Comparison of ENCODE assay signal across 8 cellular contexts in genomic region chr17:67422296-67422695, GRCh38. TPM values are rescaled to one million over a fixed set of nuclear protein-coding genes. Genes with fewer than 3 reads are reported as not detected.
DNase-seq lines count a peak whose midpoint lies in the region; ATAC-seq and TF ChIP-seq lines count a peak whose summit lies in the region.
"Not testable (repeated sequence)": the region's sequence is repeated elsewhere in the genome, so short reads cannot be mapped to it uniquely, and the experiment has no call there.

No MANE protein-coding gene starts in this region.

- H3K4me3 ChIP-seq in CD8-positive, alpha-beta T cell (ENCODE audit: low read depth, low read length); effector memory CD4-positive, alpha-beta T cell (ENCODE audit: insufficient read depth, low read depth, low read length, poor library complexity, severe bottlenecking); parathyroid adenoma (ENCODE audit: low read depth, low read length): not testable (repeated sequence)

- intact Hi-C loops in CD8-positive, alpha-beta T cell (cut with DNase I, micrococcal nuclease), result loop anchor here (1.0 to 2.0 kb wide), 7 partner anchors 12 to 53 kb away; no protein-coding TSS in a partner anchor
- intact Hi-C loops in activated naive CD4-positive, alpha-beta T cell treated with anti-CD3 and anti-CD28 coated beads for 36 hours (cut with micrococcal nuclease), result loop anchor here (1.0 kb wide), 3 partner anchors 9 to 53 kb away; no protein-coding TSS in a partner anchor

- peak overlapping the region; percentile 50 for H3K27ac ChIP-seq in CD8-positive, alpha-beta T cell (ENCODE audit: low read depth, low read length)
- peak overlapping the region; percentile 88 for H3K27ac ChIP-seq in RWPE1
- peak overlapping the region; percentile 82 for H3K27ac ChIP-seq in effector memory CD4-positive, alpha-beta T cell (ENCODE audit: insufficient read depth, low read length, poor library complexity, severe bottlenecking)
- H3K27ac ChIP-seq in parathyroid adenoma, result peak overlapping the region; percentile 68

- H3K9me3 ChIP-seq in CD8-positive, alpha-beta T cell (ENCODE audit: low read length); effector memory CD4-positive, alpha-beta T cell (ENCODE audit: control insufficient read depth, low read length); parathyroid adenoma (ENCODE audit: control insufficient read depth, low read length): not testable (repeated sequence)

- peak in 3 of 7 experiments; percentile 32 to 64 (median 59) for DNase-seq in CD8-positive, alpha-beta T cell
- not testable (repeated sequence) for DNase-seq in RWPE1 (ENCODE audit: low spot score); immature natural killer cell
- DNase-seq in activated CD4-positive, alpha-beta T cell treated with anti-CD3 and anti-CD28 coated beads, Interleukin-2, amount 50 U/mL, for 4 hours, result peak; percentile 46 to 48
- DNase-seq in activated naive CD4-positive, alpha-beta T cell treated with anti-CD3 and anti-CD28 coated beads for 36 hours, result peak; percentile 48
- peak in 2 of 3 donors; percentile 25 to 35 for DNase-seq in effector memory CD4-positive, alpha-beta T cell

- not testable (repeated sequence) for H2AFZ ChIP-seq in parathyroid adenoma

- H3K9ac ChIP-seq in parathyroid adenoma, result not testable (repeated sequence)

- ATAC-seq in CD8-positive, alpha-beta T cell, result peak; percentile 69

- peaks cover 72% of the 10 kb centered on the region for H3K4me1 ChIP-seq in CD8-positive, alpha-beta T cell (ENCODE audit: insufficient read depth, low read length)
- peaks cover 33% of the 10 kb centered on the region for H3K4me1 ChIP-seq in effector memory CD4-positive, alpha-beta T cell (ENCODE audit: control insufficient read depth, insufficient read depth, low read length, poor library complexity, severe bottlenecking)
- not testable (repeated sequence) for H3K4me1 ChIP-seq in parathyroid adenoma

- peak overlapping the region; percentile 96 for H3K27ac Mint-ChIP-seq in CD8-positive, alpha-beta T cell
- H3K27ac Mint-ChIP-seq in activated naive CD4-positive, alpha-beta T cell treated with anti-CD3 and anti-CD28 coated beads for 36 hours, result peak overlapping the region; percentile 97
- H3K27ac Mint-ChIP-seq in immature natural killer cell, result peak overlapping the region; percentile 88 to 96 (median 93)
- H3K27ac Mint-ChIP-seq in stimulated activated naive CD8-positive, alpha-beta T cell treated with anti-CD3 and anti-CD28 coated beads, Interleukin-15, Interleukin-2, amounts not matched to agents 100 ng/mL and 50 ng/mL, for 24 hours, result peak overlapping the region; percentile 88

- H3K36me3 Mint-ChIP-seq in CD8-positive, alpha-beta T cell, result peaks cover 26% of the 10 kb centered on the region
- H3K36me3 Mint-ChIP-seq in activated naive CD4-positive, alpha-beta T cell treated with anti-CD3 and anti-CD28 coated beads for 36 hours (ENCODE audit: low read depth); immature natural killer cell: not testable (repeated sequence)
- H3K36me3 Mint-ChIP-seq in stimulated activated naive CD8-positive, alpha-beta T cell treated with anti-CD3 and anti-CD28 coated beads, Interleukin-15, Interleukin-2, amounts not matched to agents 100 ng/mL and 50 ng/mL, for 24 hours (ENCODE audit: low read depth), result peaks cover 18% of the 10 kb centered on the region

- H3K36me3 ChIP-seq in CD8-positive, alpha-beta T cell (ENCODE audit: insufficient read depth, low read length); effector memory CD4-positive, alpha-beta T cell (ENCODE audit: control insufficient read depth, insufficient read depth, low read length); parathyroid adenoma (ENCODE audit: control insufficient read depth, insufficient read depth, low read length): not testable (repeated sequence)

- not testable (repeated sequence) for H3K27me3 Mint-ChIP-seq in CD8-positive, alpha-beta T cell (ENCODE audit: low read depth); activated naive CD4-positive, alpha-beta T cell treated with anti-CD3 and anti-CD28 coated beads for 36 hours (ENCODE audit: low read depth); immature natural killer cell (ENCODE audit: low read depth in 3 of 3); stimulated activated naive CD8-positive, alpha-beta T cell treated with anti-CD3 and anti-CD28 coated beads, Interleukin-15, Interleukin-2, amounts not matched to agents 100 ng/mL and 50 ng/mL, for 24 hours

- H3K4me3 Mint-ChIP-seq in CD8-positive, alpha-beta T cell, result peak overlapping the region; percentile 43
- H3K4me3 Mint-ChIP-seq in activated naive CD4-positive, alpha-beta T cell treated with anti-CD3 and anti-CD28 coated beads for 36 hours, result not testable (repeated sequence)
- H3K4me3 Mint-ChIP-seq in immature natural killer cell, result peak overlapping the region; percentile 59 to 79 (median 66)
- peak overlapping the region; percentile 38 for H3K4me3 Mint-ChIP-seq in stimulated activated naive CD8-positive, alpha-beta T cell treated with anti-CD3 and anti-CD28 coated beads, Interleukin-15, Interleukin-2, amounts not matched to agents 100 ng/mL and 50 ng/mL, for 24 hours

- H3K9me3 Mint-ChIP-seq in CD8-positive, alpha-beta T cell; activated naive CD4-positive, alpha-beta T cell treated with anti-CD3 and anti-CD28 coated beads for 36 hours; immature natural killer cell; stimulated activated naive CD8-positive, alpha-beta T cell treated with anti-CD3 and anti-CD28 coated beads, Interleukin-15, Interleukin-2, amounts not matched to agents 100 ng/mL and 50 ng/mL, for 24 hours: not testable (repeated sequence)

- not testable (repeated sequence) for TF ChIP-seq CTCF in CD8-positive, alpha-beta T cell (IDR thresholded peaks at IDR 0.05); RWPE1 (conservative IDR thresholded peaks at IDR 0.05; ENCODE audit: low read depth); parathyroid adenoma (IDR thresholded peaks at IDR 0.05)

- peaks cover 91% of the 10 kb centered on the region for H3K4me1 Mint-ChIP-seq in CD8-positive, alpha-beta T cell (ENCODE audit: low read depth)
- peaks cover 91% of the 10 kb centered on the region for H3K4me1 Mint-ChIP-seq in activated naive CD4-positive, alpha-beta T cell treated with anti-CD3 and anti-CD28 coated beads for 36 hours (ENCODE audit: low read depth)
- peaks cover 85 to 87% of the 10 kb centered on the region in 2 donors for H3K4me1 Mint-ChIP-seq in immature natural killer cell
- H3K4me1 Mint-ChIP-seq in stimulated activated naive CD8-positive, alpha-beta T cell treated with anti-CD3 and anti-CD28 coated beads, Interleukin-15, Interleukin-2, amounts not matched to agents 100 ng/mL and 50 ng/mL, for 24 hours (ENCODE audit: low read depth), result peaks cover 73% of the 10 kb centered on the region

- H3K27me3 ChIP-seq in CD8-positive, alpha-beta T cell (ENCODE audit: insufficient read depth, low read length); effector memory CD4-positive, alpha-beta T cell (replicated peaks; ENCODE audit: control insufficient read depth, insufficient read depth, low read length, poor library complexity, severe bottlenecking); parathyroid adenoma (ENCODE audit: control insufficient read depth, insufficient read depth, low read length): not testable (repeated sequence)

- not testable (repeated sequence) for H3K79me2 ChIP-seq in parathyroid adenoma

- CTCF ChIA-PET in CD8-positive, alpha-beta T cell (lab: Charles Lee), result interaction anchor here (0.8 to 3.3 kb wide), 11 partner anchors 9 to 65 kb away, joined by 3 to 16 read pairs (median 5); no protein-coding TSS in a partner anchor
- CTCF ChIA-PET in RWPE1 (lab: Yijun Ruan, JAX), result interaction anchor here (1.0 kb wide), 1 partner anchor 44 kb away, joined by 3 read pairs; no protein-coding TSS in a partner anchor
- CTCF ChIA-PET in activated naive CD4-positive, alpha-beta T cell treated with anti-CD3 and anti-CD28 coated beads for 36 hours (lab: Charles Lee), result interaction anchor here (0.6 to 1.5 kb wide), 9 partner anchors 9 to 53 kb away, joined by 3 to 12 read pairs (median 5); no protein-coding TSS in a partner anchor

- H3K4me2 ChIP-seq in parathyroid adenoma (ENCODE audit: low read length), result not testable (repeated sequence)

- POLR2A ChIA-PET in CD8-positive, alpha-beta T cell (lab: Charles Lee), result interaction anchor here (0.6 to 3.4 kb wide), 11 partner anchors 11 to 208 kb away, joined by 3 to 23 read pairs (median 6); no protein-coding TSS in a partner anchor
- POLR2A ChIA-PET in RWPE1 (lab: Yijun Ruan, JAX; ENCODE audit: low non-redundant PET), result not testable (repeated sequence)

RNA-seq across cellular contexts. Expression of gene PITPNC1, which starts 45.2 kb away (rescaled TPM):
- total RNA-seq in CD8-positive, alpha-beta T cell, result 100 to 1,000 TPM; 110 to 111 TPM
- total RNA-seq in activated naive CD4-positive, alpha-beta T cell treated with anti-CD3 and anti-CD28 coated beads for 36 hours, result 10 to 100 TPM; 58.7 to 60.0 TPM
- 100 to 1,000 TPM; 119 to 155 (median 150) TPM for polyA plus RNA-seq in immature natural killer cell

RNA-seq across cellular contexts. Expression of gene PSMD12, which starts 55.9 kb away (rescaled TPM):
- 10 to 100 TPM; 52.1 to 54.9 TPM for total RNA-seq in CD8-positive, alpha-beta T cell
- total RNA-seq in activated naive CD4-positive, alpha-beta T cell treated with anti-CD3 and anti-CD28 coated beads for 36 hours, result 10 to 100 TPM; 67.8 to 70.7 TPM
- 10 to 100 TPM; 24.1 to 43.9 (median 37.3) TPM for polyA plus RNA-seq in immature natural killer cell
